ENCODE assay signal across 1 cellular context in genomic region chr17:76686538-76687277, GRCh38.
TF ChIP-seq lines count a peak whose summit lies in the region.

No MANE protein-coding gene starts in this region.

TF ChIP-seq in H1, 55 proteins besides CTCF, POLR2A, EP300 and RAD21:
- TF ChIP-seq POLR2AphosphoS5 (IDR thresholded peaks at IDR 0.05; ENCODE audit: low read depth, low read length) (no peak), CREB1 (IDR thresholded peaks at IDR 0.05) (no peak), SRF (IDR thresholded peaks at IDR 0.05; ENCODE audit: low read depth, low read length) (no peak), NRF1 (IDR thresholded peaks at IDR 0.05; ENCODE audit: low read depth, low read length) (no peak), TEAD4 (IDR thresholded peaks at IDR 0.05; ENCODE audit: low read depth, low read length) (no peak), SP1 (IDR thresholded peaks at IDR 0.05; ENCODE audit: low read depth, low read length) (no peak), SIN3A (conservative IDR thresholded peaks at IDR 0.05 in 1 of 2, IDR thresholded peaks at IDR 0.05 in 1 of 2; ENCODE audit: low read depth in 1 of 2, low read length in 2 of 2) (no peak)
- TF ChIP-seq, protein P1, sequence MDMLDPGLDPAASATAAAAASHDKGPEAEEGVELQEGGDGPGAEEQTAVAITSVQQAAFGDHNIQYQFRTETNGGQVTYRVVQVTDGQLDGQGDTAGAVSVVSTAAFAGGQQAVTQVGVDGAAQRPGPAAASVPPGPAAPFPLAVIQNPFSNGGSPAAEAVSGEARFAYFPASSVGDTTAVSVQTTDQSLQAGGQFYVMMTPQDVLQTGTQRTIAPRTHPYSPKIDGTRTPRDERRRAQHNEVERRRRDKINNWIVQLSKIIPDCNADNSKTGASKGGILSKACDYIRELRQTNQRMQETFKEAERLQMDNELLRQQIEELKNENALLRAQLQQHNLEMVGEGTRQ (IDR thresholded peaks at IDR 0.05; ENCODE audit: low read length), result no peak
